ENCODE assay signal across 21 cellular contexts in the genomic region with DNA sequence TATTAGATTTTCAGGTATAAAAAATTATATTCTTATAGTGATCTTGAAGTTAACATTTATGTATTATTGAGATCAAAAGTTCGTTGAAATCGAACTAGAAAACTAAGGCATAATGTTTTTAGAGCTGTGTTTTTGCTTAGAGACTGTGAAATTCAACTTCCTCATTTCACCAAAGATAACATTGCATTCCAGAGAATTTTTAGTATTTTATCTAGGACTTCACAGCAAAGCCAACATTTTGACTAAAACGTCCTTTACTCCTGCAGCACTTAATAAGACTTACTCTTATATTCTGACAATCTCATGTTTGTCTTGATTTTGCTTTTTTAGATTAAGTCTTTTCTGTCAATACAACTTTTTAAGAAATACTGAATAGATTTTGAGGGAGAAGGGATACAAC. TPM values are rescaled to one million over a fixed set of nuclear protein-coding genes. Genes with fewer than 3 reads are reported as not detected.
DNase-seq lines count a peak whose midpoint lies in the region; ATAC-seq and TF ChIP-seq lines count a peak whose summit lies in the region.
"Had no signal": no experiment of that assay in that cellular context is flagged by ENCODE, and none has a peak within 500 bp of the region (broad histone marks: within the 10 kb centered on the region; RNA-seq: fewer than 3 reads in every experiment).

No MANE protein-coding gene starts in this region.

- DNase-seq in MCF 10A (ENCODE audit: unreplicated experiment) (no peak), breast epithelium (ENCODE audit: low spot score in 2 of 2) (no peak), adipocyte (ENCODE audit: low read depth) (peak; percentile 24), foreskin keratinocyte (no peak), ecto neural progenitor cell (ENCODE audit: low spot score) (no peak), SIG-M5 treated with dmso at 0.1 percent for 504 hours (lab: John Stamatoyannopoulos, UW; ENCODE audit: unreplicated experiment) (no peak)
- no peak for DNase-seq in activated CD4-positive, CD25-positive, alpha-beta regulatory T cell (lab: John Stamatoyannopoulos, UW)
- DNase-seq: activated T-cell treated with anti-CD3 and anti-CD28 coated beads, Interleukin-2, amount 50 U/mL, for 72 hours; NCI-H1105 treated with DMSO at 0.1 percent for 48 hours; NCI-H2107; NCI-H510A treated with DMSO at 0.1 percent for 48 hours; SHP77 treated with DMSO at 0.1 percent for 48 hours; spleen; stimulated activated CD4-positive, alpha-beta T cell treated with anti-CD3 and anti-CD28 coated beads, Interleukin-4, amount 100 ng/mL, for 4 hours; T-helper 17 cell; upper lobe of right lung had no signal

- intact Hi-C loops in MCF 10A (cut with micrococcal nuclease), result no loop called here
- intact Hi-C loops in breast epithelium (cut with DNase I; ENCODE audit: low total_unique reads), result no loop called here

- no peaks in the 10 kb centered on the region for H3K27me3 ChIP-seq in breast epithelium
- H3K27me3 ChIP-seq in adipocyte (replicated peaks; ENCODE audit: control insufficient read depth, insufficient read depth, low read length), result no peaks in the 10 kb centered on the region
- H3K27me3 ChIP-seq in foreskin keratinocyte, result no peaks in the 10 kb centered on the region
- H3K27me3 ChIP-seq: BLaER1, spleen, upper lobe of right lung had no signal

- POLR2A ChIA-PET in MCF 10A (lab: Yijun Ruan, JAX), result interaction anchor here (0.6 to 10.5 kb wide), 13 partner anchors 10 to 145 kb away, joined by 3 to 153 read pairs (median 5); a partner anchor contains a TSS

- no peaks in the 10 kb centered on the region for H3K36me3 Mint-ChIP-seq in MCF 10A (ENCODE audit: insufficient read depth, unreplicated experiment)
- H3K36me3 Mint-ChIP-seq: activated naive CD4-positive, alpha-beta T cell treated with anti-CD3 and anti-CD28 coated beads, Interleukin-2, amount 50 U/mL, for 72 hours had no signal

- H3K9ac ChIP-seq in adipocyte (ENCODE audit: low read length), result no peak overlapping the region
- H3K9ac ChIP-seq: BLaER1 had no signal

- no peak for TF ChIP-seq POLR2A in breast epithelium (IDR thresholded peaks at IDR 0.05)

- H3K27ac ChIP-seq in breast epithelium, result no peak overlapping the region
- peak overlapping the region; percentile 45 for H3K27ac ChIP-seq in foreskin keratinocyte
- H3K27ac ChIP-seq: BLaER1, upper lobe of right lung had no signal

- H3K9me3 ChIP-seq in breast epithelium, result no peaks in the 10 kb centered on the region
- H3K9me3 ChIP-seq in adipocyte (ENCODE audit: control insufficient read depth, low read length), result no peaks in the 10 kb centered on the region
- H3K9me3 ChIP-seq: BLaER1, spleen, upper lobe of right lung had no signal

- no TSS peak for BruUV-seq in MCF 10A (replicated peaks; lab: Mats Ljungman, UMichigan)

- TF ChIP-seq CTCF in MCF 10A (IDR thresholded peaks at IDR 0.05; ENCODE audit: unreplicated experiment) (no peak), breast epithelium (IDR thresholded peaks at IDR 0.05) (no peak), foreskin keratinocyte (conservative IDR thresholded peaks at IDR 0.05) (no peak)

- H3K4me1 ChIP-seq in breast epithelium (no peaks in the 10 kb centered on the region), adipocyte (ENCODE audit: control insufficient read depth, insufficient read depth, low read length) (peaks cover 23% of the 10 kb centered on the region), foreskin keratinocyte (peaks cover 9% of the 10 kb centered on the region)

- H3K4me1 Mint-ChIP-seq in MCF 10A (ENCODE audit: insufficient read depth, unreplicated experiment), result peaks cover 38% of the 10 kb centered on the region

- H3K4me3 Mint-ChIP-seq in MCF 10A (ENCODE audit: unreplicated experiment), result no peak overlapping the region
- H3K4me3 Mint-ChIP-seq: activated T-cell treated with anti-CD3 and anti-CD28 coated beads, Interleukin-2, amount 50 U/mL, for 72 hours; T-helper 17 cell had no signal

- CTCF ChIA-PET in MCF 10A (lab: Yijun Ruan, JAX), result interaction anchor here (0.6 to 5.7 kb wide), 6 partner anchors 9 to 222 kb away, joined by 3 to 65 read pairs (median 3); no protein-coding TSS in a partner anchor

- peak overlapping the region; percentile 14 for H3K27ac Mint-ChIP-seq in MCF 10A (ENCODE audit: low read depth, unreplicated experiment)
- H3K27ac Mint-ChIP-seq: activated T-cell treated with anti-CD3 and anti-CD28 coated beads, Interleukin-2, amount 50 U/mL, for 72 hours; T-helper 17 cell had no signal

- H3K9me3 Mint-ChIP-seq in MCF 10A (ENCODE audit: unreplicated experiment), result no peaks in the 10 kb centered on the region
- H3K9me3 Mint-ChIP-seq: activated naive CD4-positive, alpha-beta T cell treated with anti-CD3 and anti-CD28 coated beads, Interleukin-2, amount 50 U/mL, for 72 hours; activated T-cell treated with anti-CD3 and anti-CD28 coated beads, Interleukin-2, amount 50 U/mL, for 72 hours had no signal

- H3K4me3 ChIP-seq in breast epithelium (no peak overlapping the region), adipocyte (ENCODE audit: low read length) (no peak overlapping the region)
- H3K4me3 ChIP-seq: BLaER1, spleen, upper lobe of right lung had no signal

- ATAC-seq in foreskin keratinocyte, result no peak
- no peak for ATAC-seq in HG03039 (IDR thresholded peaks at IDR 0.05; ENCODE audit: unreplicated experiment)
- ATAC-seq: T-helper 17 cell had no signal

- no peaks in the 10 kb centered on the region for H3K36me3 ChIP-seq in breast epithelium
- no peaks in the 10 kb centered on the region for H3K36me3 ChIP-seq in adipocyte (ENCODE audit: control insufficient read depth, insufficient read depth, low read length, severe bottlenecking)
- H3K36me3 ChIP-seq: upper lobe of right lung had no signal

- H3K27me3 Mint-ChIP-seq in MCF 10A (ENCODE audit: insufficient read depth, unreplicated experiment), result no peaks in the 10 kb centered on the region
- H3K27me3 Mint-ChIP-seq: T-helper 17 cell had no signal

RNA-seq across cellular contexts. Expression of a gene that starts 4.8 kb away (rescaled TPM):
- 0.54 and 0.79 TPM in 2 replicates for total RNA-seq in MCF 10A (2022)
- total RNA-seq in breast epithelium, result under 1 TPM in 1 of 3 donors, not detected in 2; 0.33 TPM
- total RNA-seq in foreskin keratinocyte, result 0.14 and 0.21 TPM in 2 replicates
- 0.12 and 0.17 TPM in 2 replicates for polyA plus RNA-seq in foreskin keratinocyte
- total RNA-seq: activated CD8-positive, alpha-beta memory T cell treated with anti-CD3 and anti-CD28 coated beads for 36 hours; activated naive CD4-positive, alpha-beta T cell treated with anti-CD3 and anti-CD28 coated beads, Interleukin-2, amount 50 U/mL, for 72 hours; activated T-cell treated with anti-CD3 and anti-CD28 coated beads, Interleukin-2, amount 50 U/mL, for 72 hours; mesenteric fat pad; spleen; T-helper 17 cell; upper lobe of right lung had no signal
